ENCODE assay signal across 9 cellular contexts in the genomic region with DNA sequence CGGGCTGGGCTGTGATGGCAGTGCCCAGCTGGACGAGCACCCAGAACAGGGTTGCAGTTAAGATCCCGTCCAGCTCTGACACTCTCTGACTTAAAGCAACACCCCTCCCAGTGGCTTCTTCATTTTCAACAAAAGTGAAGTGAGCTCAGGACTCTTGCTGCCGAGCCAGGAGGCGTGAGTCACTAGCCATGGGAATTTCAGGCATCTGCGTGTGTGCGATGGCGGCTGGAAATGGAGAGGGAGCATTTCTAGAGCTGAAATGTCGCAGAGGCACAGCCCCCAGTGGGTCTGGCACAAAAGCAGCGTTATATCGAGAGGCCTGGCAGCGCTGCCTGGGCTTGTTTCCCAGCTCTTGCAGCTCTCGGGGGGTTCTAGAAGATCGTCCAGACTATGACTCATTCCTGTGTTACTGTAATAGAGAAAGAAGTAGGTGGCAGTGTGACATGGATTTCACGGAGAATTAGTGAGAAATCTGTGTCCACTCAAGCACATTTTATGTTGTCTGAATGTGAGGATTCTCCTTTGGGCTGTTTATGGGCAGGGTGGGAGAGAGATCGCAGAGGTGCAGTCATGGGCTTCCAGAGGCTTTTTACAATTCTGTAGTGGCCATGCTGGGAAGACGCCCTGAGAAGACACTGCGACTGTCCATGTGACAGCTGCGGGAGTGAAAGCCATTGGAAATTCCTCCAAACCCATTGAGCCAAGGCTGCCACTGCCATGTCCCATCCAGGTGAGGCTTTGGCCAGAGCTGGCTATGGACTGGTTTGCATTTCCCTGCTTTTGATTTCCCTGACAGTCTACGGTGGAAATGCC.
DNase-seq lines count a peak whose midpoint lies in the region; ATAC-seq and TF ChIP-seq lines count a peak whose summit lies in the region.
"Had no signal": no experiment of that assay in that cellular context is flagged by ENCODE, and none has a peak within 500 bp of the region (broad histone marks: within the 10 kb centered on the region; RNA-seq: fewer than 3 reads in every experiment).

No MANE protein-coding gene starts in this region.

- ATAC-seq in Right ventricle myocardium superior (ENCODE audit: poor library complexity), result peak; percentile 86
- ATAC-seq in GM21447 (IDR thresholded peaks at IDR 0.05; ENCODE audit: unreplicated experiment), result no peak
- no peak for ATAC-seq in GM18867 (IDR thresholded peaks at IDR 0.05; ENCODE audit: unreplicated experiment)

- intact Hi-C loops in Right ventricle myocardium superior (cut with DNase I), result no loop called here
- intact Hi-C loops in posterior vena cava (cut with DNase I), result no loop called here

- peak overlapping the region; percentile 39 for H3K4me3 ChIP-seq in WI38 (ENCODE audit: low read depth, low read length)

- DNase-seq in ELR (ENCODE audit: low read depth) (peak; percentile 95), Right ventricle myocardium superior (peak; percentile 88), posterior vena cava (ENCODE audit: low spot score) (peak; percentile 95), NCI-H2107 treated with DMSO at 0.1 percent for 48 hours (lab: John Stamatoyannopoulos, UW; ENCODE audit: unreplicated experiment) (no peak), D341Med (ENCODE audit: low spot score) (no peak)
- DNase-seq: activated B cell treated with CpG ODN at 0.5 μM for 24 hours had no signal

- no peak for TF ChIP-seq CTCF in WI38 (IDR thresholded peaks at IDR 0.05; ENCODE audit: low read depth, low read length)

Comparison
In these comparisons a context has a peak if more than half of its experiments do, and no peak if none do; other contexts are left out.
1. DNase-seq: peak in ELR (single experiment), Right ventricle myocardium superior (single experiment) and posterior vena cava (single experiment); none in NCI-H2107 treated with DMSO at 0.1 percent for 48 hours (single experiment) and D341Med (single experiment).